1 cellular context compared by ENCODE assay signal in the genomic region with DNA sequence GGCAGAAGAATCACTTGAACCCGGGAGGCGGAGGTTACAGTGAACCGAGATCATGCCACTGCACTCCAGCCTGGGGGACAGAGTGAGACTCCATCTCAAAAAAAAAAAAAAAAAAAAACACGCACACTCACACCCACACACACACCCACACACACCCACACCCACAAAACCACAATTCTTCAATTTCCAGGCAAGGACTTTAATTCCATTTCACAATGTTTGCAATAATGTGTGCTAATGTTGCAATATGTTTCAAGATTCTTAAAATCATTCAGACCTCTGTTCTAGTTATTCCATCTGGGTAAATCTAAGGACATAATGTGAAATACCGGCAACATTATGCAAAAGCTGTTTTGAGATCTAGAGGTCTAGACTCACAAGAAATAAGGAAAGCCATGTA.
TF ChIP-seq lines count a peak whose summit lies in the region.

No MANE protein-coding gene starts in this region.

TF ChIP-seq in SK-N-SH treated with all-trans-retinoic acid at 6 μM for 48 hours, 23 proteins besides CTCF, POLR2A, EP300 and RAD21 (continued from another document):
- TF ChIP-seq, protein P1, sequence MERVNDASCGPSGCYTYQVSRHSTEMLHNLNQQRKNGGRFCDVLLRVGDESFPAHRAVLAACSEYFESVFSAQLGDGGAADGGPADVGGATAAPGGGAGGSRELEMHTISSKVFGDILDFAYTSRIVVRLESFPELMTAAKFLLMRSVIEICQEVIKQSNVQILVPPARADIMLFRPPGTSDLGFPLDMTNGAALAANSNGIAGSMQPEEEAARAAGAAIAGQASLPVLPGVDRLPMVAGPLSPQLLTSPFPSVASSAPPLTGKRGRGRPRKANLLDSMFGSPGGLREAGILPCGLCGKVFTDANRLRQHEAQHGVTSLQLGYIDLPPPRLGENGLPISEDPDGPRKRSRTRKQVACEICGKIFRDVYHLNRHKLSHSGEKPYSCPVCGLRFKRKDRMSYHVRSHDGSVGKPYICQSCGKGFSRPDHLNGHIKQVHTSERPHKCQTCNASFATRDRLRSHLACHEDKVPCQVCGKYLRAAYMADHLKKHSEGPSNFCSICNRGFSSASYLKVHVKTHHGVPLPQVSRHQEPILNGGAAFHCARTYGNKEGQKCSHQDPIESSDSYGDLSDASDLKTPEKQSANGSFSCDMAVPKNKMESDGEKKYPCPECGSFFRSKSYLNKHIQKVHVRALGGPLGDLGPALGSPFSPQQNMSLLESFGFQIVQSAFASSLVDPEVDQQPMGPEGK (CRISPR knock-in tag; IDR thresholded peaks at IDR 0.05; ENCODE audit: borderline replicate concordance) = no peak
- TF ChIP-seq ZC3H10 (CRISPR knock-in tag; IDR thresholded peaks at IDR 0.05) = no peak
- TF ChIP-seq, protein P2, sequence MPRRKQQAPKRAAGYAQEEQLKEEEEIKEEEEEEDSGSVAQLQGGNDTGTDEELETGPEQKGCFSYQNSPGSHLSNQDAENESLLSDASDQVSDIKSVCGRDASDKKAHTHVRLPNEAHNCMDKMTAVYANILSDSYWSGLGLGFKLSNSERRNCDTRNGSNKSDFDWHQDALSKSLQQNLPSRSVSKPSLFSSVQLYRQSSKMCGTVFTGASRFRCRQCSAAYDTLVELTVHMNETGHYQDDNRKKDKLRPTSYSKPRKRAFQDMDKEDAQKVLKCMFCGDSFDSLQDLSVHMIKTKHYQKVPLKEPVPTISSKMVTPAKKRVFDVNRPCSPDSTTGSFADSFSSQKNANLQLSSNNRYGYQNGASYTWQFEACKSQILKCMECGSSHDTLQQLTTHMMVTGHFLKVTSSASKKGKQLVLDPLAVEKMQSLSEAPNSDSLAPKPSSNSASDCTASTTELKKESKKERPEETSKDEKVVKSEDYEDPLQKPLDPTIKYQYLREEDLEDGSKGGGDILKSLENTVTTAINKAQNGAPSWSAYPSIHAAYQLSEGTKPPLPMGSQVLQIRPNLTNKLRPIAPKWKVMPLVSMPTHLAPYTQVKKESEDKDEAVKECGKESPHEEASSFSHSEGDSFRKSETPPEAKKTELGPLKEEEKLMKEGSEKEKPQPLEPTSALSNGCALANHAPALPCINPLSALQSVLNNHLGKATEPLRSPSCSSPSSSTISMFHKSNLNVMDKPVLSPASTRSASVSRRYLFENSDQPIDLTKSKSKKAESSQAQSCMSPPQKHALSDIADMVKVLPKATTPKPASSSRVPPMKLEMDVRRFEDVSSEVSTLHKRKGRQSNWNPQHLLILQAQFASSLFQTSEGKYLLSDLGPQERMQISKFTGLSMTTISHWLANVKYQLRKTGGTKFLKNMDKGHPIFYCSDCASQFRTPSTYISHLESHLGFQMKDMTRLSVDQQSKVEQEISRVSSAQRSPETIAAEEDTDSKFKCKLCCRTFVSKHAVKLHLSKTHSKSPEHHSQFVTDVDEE (CRISPR knock-in tag; IDR thresholded peaks at IDR 0.05) = no peak
